In the genomic region with DNA sequence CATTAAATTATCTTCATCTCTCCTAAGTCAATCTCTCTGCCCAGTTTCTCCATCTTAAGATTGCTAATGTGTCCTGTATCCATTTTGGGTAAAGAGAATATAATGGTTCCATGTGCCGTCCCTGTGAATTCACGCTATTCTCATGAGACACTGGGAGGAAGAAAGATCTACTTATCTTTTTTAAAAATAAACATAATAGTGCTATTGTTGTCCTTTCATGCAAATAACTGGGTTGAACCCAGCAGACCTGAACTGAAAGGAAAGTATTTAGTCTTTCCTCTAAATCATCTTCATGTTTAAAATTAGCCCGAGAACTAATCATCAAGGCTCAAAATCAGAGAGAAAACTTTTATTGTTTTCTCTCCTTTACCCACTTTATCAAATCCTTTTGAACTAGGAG, we compare ENCODE assay signal across 18 cellular contexts. TPM values are rescaled to one million over a fixed set of nuclear protein-coding genes. Genes with fewer than 3 reads are reported as not detected.
A peak's percentile ranks its signal among the peaks of the same experiment; 100 is the strongest.
DNase-seq lines count a peak whose midpoint lies in the region; ATAC-seq lines count a peak whose summit lies in the region.
"Had no signal": no experiment of that assay in that cellular context is flagged by ENCODE, and none has a peak within 500 bp of the region (broad histone marks: within the 10 kb centered on the region; RNA-seq: fewer than 3 reads in every experiment).

No MANE protein-coding gene starts in this region.

- peak overlapping the region; percentile 63 to 94 (median 88) for H3K27ac Mint-ChIP-seq in naive B cell
- H3K27ac Mint-ChIP-seq: brain had no signal

- peaks cover 94% of the 10 kb centered on the region for H3K4me1 Mint-ChIP-seq in activated T-cell treated with anti-CD3 and anti-CD28 coated beads, Interleukin-2, amount 50 U/mL, for 4 hours (ENCODE audit: low read depth)
- peaks cover 79 to 94% (median 92%) of the 10 kb centered on the region in 3 donors for H3K4me1 Mint-ChIP-seq in naive B cell
- H3K4me1 Mint-ChIP-seq: brain had no signal

- in situ Hi-C loops in SK-MEL-5 (cut with HindIII; ENCODE audit: low pct_unique_long_range_greater_than_20kb, low sequenced_read_pairs) = no loop called here

- H3K27me3 Mint-ChIP-seq in activated T-cell treated with anti-CD3 and anti-CD28 coated beads, Interleukin-2, amount 50 U/mL, for 4 hours (ENCODE audit: low read depth) = no peaks in the 10 kb centered on the region
- no peaks in the 10 kb centered on the region for H3K27me3 Mint-ChIP-seq in naive B cell

- ATAC-seq in activated T-cell treated with anti-CD3 and anti-CD28 coated beads, Interleukin-2, amount 50 U/mL, for 4 hours = no peak
- ATAC-seq in GM21576 (IDR thresholded peaks at IDR 0.05; ENCODE audit: unreplicated experiment) (peak; percentile 34), naive B cell (ENCODE audit: low read depth in 2 of 2) (peak; percentile 46 to 50), HG02884 (IDR thresholded peaks at IDR 0.05; ENCODE audit: unreplicated experiment) (no peak), GM21526 (IDR thresholded peaks at IDR 0.05; ENCODE audit: low FRiP score, unreplicated experiment) (no peak)
- ATAC-seq: gastrocnemius medialis, Panc1 had no signal

- DNase-seq in activated T-cell treated with anti-CD3 and anti-CD28 coated beads, Interleukin-2, amount 50 U/mL, for 4 hours = no peak
- DNase-seq in activated T-cell treated with anti-CD3 and anti-CD28 coated beads for 4 hours (no peak), SK-MEL-5 (ENCODE audit: low read depth, low spot score) (peak; percentile 96), naive B cell (no peak), kidney glomerular epithelial cell (lab: John Stamatoyannopoulos, UW) (no peak)
- DNase-seq: DMS53; effector CD4-positive, alpha-beta T cell; gastrocnemius medialis; islet precursor cell; MG63; NCI-H345; stimulated activated naive CD4-positive, alpha-beta T cell had no signal

- H3K4me3 Mint-ChIP-seq in activated T-cell treated with anti-CD3 and anti-CD28 coated beads, Interleukin-2, amount 50 U/mL, for 4 hours = peak overlapping the region; percentile 7
- H3K4me3 Mint-ChIP-seq in naive B cell = peak overlapping the region; percentile 64 to 85 (median 76)
- H3K4me3 Mint-ChIP-seq: brain had no signal

- no peaks in the 10 kb centered on the region for H3K9me3 Mint-ChIP-seq in activated T-cell treated with anti-CD3 and anti-CD28 coated beads, Interleukin-2, amount 50 U/mL, for 4 hours
- H3K9me3 Mint-ChIP-seq in naive B cell = peaks cover 0 to 4% (median 0%) of the 10 kb centered on the region in 7 donors
- H3K9me3 Mint-ChIP-seq: brain had no signal

- peaks cover 72% of the 10 kb centered on the region for H3K36me3 Mint-ChIP-seq in activated T-cell treated with anti-CD3 and anti-CD28 coated beads, Interleukin-2, amount 50 U/mL, for 4 hours (ENCODE audit: insufficient read depth)
- peaks cover 31 to 38% of the 10 kb centered on the region in 2 donors for H3K36me3 Mint-ChIP-seq in naive B cell
- H3K36me3 Mint-ChIP-seq: brain had no signal

RNA-seq across cellular contexts. Expression of a gene that starts 22.4 kb away (rescaled TPM):
- 100 to 1,000 TPM in 1 of 3 donors, 10 to 100 TPM in 2; 69.2 to 138 (median 96.6) TPM for total RNA-seq in activated T-cell treated with anti-CD3 and anti-CD28 coated beads, Interleukin-2, amount 50 U/mL, for 4 hours
- total RNA-seq in SK-MEL-5 (2014; rRNA removed; shearing (Covaris generic)) = not detected in 2 replicates
- 0.02 TPM in 1 of 2 replicates, not detected in the other for polyA plus RNA-seq in SK-MEL-5 (2015; cell fraction: cytosol; rRNA removed)
- polyA plus RNA-seq in SK-MEL-5 (2015; cell fraction: nucleus; rRNA removed) = 0.20 TPM in 1 of 2 replicates, not detected in the other
- polyA plus RNA-seq in naive B cell (ENCODE audit: low read depth in 6 of 6) = 10 to 100 TPM; 18.9 to 36.6 (median 23.0) TPM
- total RNA-seq: gastrocnemius medialis had no signal
- polyA plus RNA-seq: AG04450 had no signal

RNA-seq across cellular contexts. Expression of a gene that starts 45.2 kb away (rescaled TPM):
- 10 to 100 TPM in 1 of 3 donors, 1 to 10 TPM in 2; 7.0 to 14.7 (median 7.7) TPM for total RNA-seq in activated T-cell treated with anti-CD3 and anti-CD28 coated beads, Interleukin-2, amount 50 U/mL, for 4 hours
- not detected in 2 replicates for total RNA-seq in SK-MEL-5 (2014; rRNA removed; shearing (Covaris generic))
- polyA plus RNA-seq in SK-MEL-5 (2015; cell fraction: cytosol; rRNA removed) = not detected in 2 replicates
- not detected in 2 replicates for polyA plus RNA-seq in SK-MEL-5 (2015; cell fraction: nucleus; rRNA removed)
- 10 to 100 TPM in 5 of 6 donors, 1 to 10 TPM in 1; 8.5 to 20.6 (median 13.1) TPM for polyA plus RNA-seq in naive B cell (ENCODE audit: low read depth in 6 of 6)
- polyA plus RNA-seq: AG04450 had no signal

Comparison
In these comparisons a context has a peak if more than half of its experiments do, and no peak if none do; other contexts are left out.
1. ATAC-seq: peak in GM21576 (single experiment) and naive B cell (2 of 2); none in activated T-cell treated with anti-CD3 and anti-CD28 coated beads, Interleukin-2, amount 50 U/mL, for 4 hours (0 of 2), HG02884 (single experiment) and GM21526 (single experiment).
2. RNA of a gene that starts 22.4 kb away (total RNA-seq): 69.2 to 138 TPM in activated T-cell treated with anti-CD3 and anti-CD28 coated beads, Interleukin-2, amount 50 U/mL, for 4 hours; not detected in SK-MEL-5; every median in the first group is over 10 times any median in the second.